ENCODE assay signal across 8 cellular contexts in the genomic region with DNA sequence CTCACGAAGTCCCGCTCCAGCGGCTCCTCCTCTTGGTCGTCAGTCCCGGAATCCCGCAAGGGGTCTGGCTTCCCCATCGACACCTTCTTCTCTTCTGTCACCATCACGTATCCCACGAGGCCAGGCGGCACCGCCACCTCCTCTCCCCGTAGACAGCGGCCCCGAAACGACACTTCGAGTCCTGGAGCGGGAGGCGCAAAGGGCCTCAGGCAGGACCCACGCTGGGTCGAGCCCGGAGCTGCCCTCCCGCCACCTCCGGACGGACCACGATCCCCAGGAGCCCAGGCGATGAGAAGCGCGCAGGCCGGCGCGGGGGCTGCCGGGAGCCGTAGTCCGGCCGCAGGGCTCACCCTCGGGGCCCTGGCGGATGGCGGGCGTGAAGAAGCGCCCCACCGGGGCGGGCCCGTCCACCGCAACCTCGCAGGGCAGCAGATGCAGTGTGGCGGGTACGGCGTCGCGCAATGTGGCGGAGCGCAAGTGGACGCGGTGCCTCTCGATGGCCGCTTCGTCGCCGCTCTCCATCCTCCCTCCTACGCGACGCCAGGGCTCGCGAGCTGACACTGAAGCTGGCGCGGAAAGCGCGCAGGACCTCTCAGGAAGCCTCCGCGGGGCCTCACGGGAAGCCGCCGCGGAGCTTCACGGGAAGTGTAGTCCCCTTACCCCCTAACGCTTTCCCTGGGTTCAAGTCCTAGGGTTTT. TPM values are rescaled to one million over a fixed set of nuclear protein-coding genes. Genes with fewer than 3 reads are reported as not detected.
DNase-seq lines count a peak whose midpoint lies in the region; ATAC-seq and TF ChIP-seq lines count a peak whose summit lies in the region.

A gene (minus strand): TSS at position 562 of the 698 bp plus-strand sequence. CDS start 40 bp downstream, at position 522.

- H3K36me3 ChIP-seq in ascending aorta (peaks cover 38 to 39% of the 10 kb centered on the region in 2 donors), rectal smooth muscle tissue (ENCODE audit: control insufficient read depth, insufficient read depth, low read length) (peaks cover 24% of the 10 kb centered on the region), vagina (peaks cover 0 to 37% of the 10 kb centered on the region in 2 donors)

- TF ChIP-seq POLR2A in vagina (IDR thresholded peaks at IDR 0.05) = peak in 1 of 2 donors; percentile 52

- H3K4me1 ChIP-seq in ascending aorta (peaks cover 5 to 17% of the 10 kb centered on the region in 2 donors), rectal smooth muscle tissue (ENCODE audit: control insufficient read depth, insufficient read depth, low read length) (peaks cover 15% of the 10 kb centered on the region), vagina (peaks cover 25% of the 10 kb centered on the region)

- intact Hi-C loops in ascending aorta (cut with DNase I) (loop anchor here (1.0 kb wide), 2 partner anchors 8 to 98 kb away; a partner anchor contains a TSS), vagina (cut with DNase I) (no loop called here)

- peaks cover 43% of the 10 kb centered on the region for H3K36me3 Mint-ChIP-seq in T-helper 2 cell treated with Interferon-gamma antibody and Interleukin-4, amounts not matched to agents 5 μg/mL and 100 μg/mL, for 36 hours (ENCODE audit: low read depth)

- H3K4me3 ChIP-seq in ascending aorta (peak within 1 kb of the TSS; percentile 65 to 84), rectal smooth muscle tissue (ENCODE audit: low read length) (peak within 1 kb of the TSS; percentile 93), vagina (peak within 1 kb of the TSS; percentile 63 to 68)

- TF ChIP-seq CTCF in GM13976 (IDR thresholded peaks at IDR 0.05; ENCODE audit: borderline replicate concordance, control extremely low read depth, extremely low read depth, insufficient read depth, missing control alignments) = no peak
- TF ChIP-seq CTCF in ascending aorta (IDR thresholded peaks at IDR 0.05) = peak in 1 of 3 experiments; percentile 8
- TF ChIP-seq CTCF in vagina (IDR thresholded peaks at IDR 0.05) = no peak

- no peaks in the 10 kb centered on the region for H3K9me3 Mint-ChIP-seq in T-helper 2 cell treated with Interferon-gamma antibody and Interleukin-4, amounts not matched to agents 5 μg/mL and 100 μg/mL, for 36 hours

- H3K27me3 ChIP-seq in ascending aorta (no peaks in the 10 kb centered on the region), rectal smooth muscle tissue (ENCODE audit: control insufficient read depth, insufficient read depth, low read length) (no peaks in the 10 kb centered on the region), vagina (no peaks in the 10 kb centered on the region)

- H3K27ac Mint-ChIP-seq in T-helper 2 cell treated with Interferon-gamma antibody and Interleukin-4, amounts not matched to agents 5 μg/mL and 100 μg/mL, for 36 hours = peak within 1 kb of the TSS; percentile 79

- H3K4me3 Mint-ChIP-seq in T-helper 2 cell treated with Interferon-gamma antibody and Interleukin-4, amounts not matched to agents 5 μg/mL and 100 μg/mL, for 36 hours = peak within 1 kb of the TSS; percentile 97

- H3K27me3 Mint-ChIP-seq in T-helper 2 cell treated with Interferon-gamma antibody and Interleukin-4, amounts not matched to agents 5 μg/mL and 100 μg/mL, for 36 hours (ENCODE audit: low read depth) = no peaks in the 10 kb centered on the region

- H3K9me3 ChIP-seq in ascending aorta (no peaks in the 10 kb centered on the region), vagina (no peaks in the 10 kb centered on the region)

- peaks cover 21% of the 10 kb centered on the region for H3K4me1 Mint-ChIP-seq in T-helper 2 cell treated with Interferon-gamma antibody and Interleukin-4, amounts not matched to agents 5 μg/mL and 100 μg/mL, for 36 hours (ENCODE audit: low read depth)

- H3K9ac ChIP-seq in rectal smooth muscle tissue (ENCODE audit: low read length) = peak within 1 kb of the TSS; percentile 68

- peak within 1 kb of the TSS; percentile 79 to 86 for H3K27ac ChIP-seq in ascending aorta
- peak within 1 kb of the TSS; percentile 90 for H3K27ac ChIP-seq in rectal smooth muscle tissue (ENCODE audit: low read depth, low read length)
- H3K27ac ChIP-seq in vagina = peak within 1 kb of the TSS; percentile 93

- peak; percentile 95 for DNase-seq in GM13976 (ENCODE audit: low spot score)
- peak; percentile 68 for DNase-seq in NCI-H1694 (lab: John Stamatoyannopoulos, UW)
- peak; percentile 84 for DNase-seq in T-helper 2 cell treated with Interferon-gamma antibody and Interleukin-4, amounts not matched to agents 5 μg/mL and 100 μg/mL, for 36 hours (ENCODE audit: low spot score)
- DNase-seq in ascending aorta (ENCODE audit: low spot score in 2 of 2) = peak; percentile 28 to 90
- DNase-seq in hepatic stellate cell (ENCODE audit: low spot score) = peak; percentile 91
- no peak for DNase-seq in vagina (ENCODE audit: extremely low spot score in 2 of 2)

- in situ Hi-C loops in GM13976 (cut with MboI; ENCODE audit: low sequenced_read_pairs, unreplicated experiment) = loop anchor here (25.0 kb wide), 1 partner anchor 267 kb away; no protein-coding TSS in a partner anchor

- ATAC-seq in HG02840 (IDR thresholded peaks at IDR 0.05; ENCODE audit: low FRiP score, unreplicated experiment) = peak; percentile 68

RNA-seq across cellular contexts. Expression of the gene that starts here (rescaled TPM):
- 155 TPM for total RNA-seq in ascending aorta
- 66.8 TPM for total RNA-seq in vagina

Comparison
In these comparisons a context has a peak if more than half of its experiments do, and no peak if none do; other contexts are left out.
1. DNase-seq: peak in GM13976 (single experiment), NCI-H1694 (single experiment), T-helper 2 cell treated with Interferon-gamma antibody and Interleukin-4, amounts not matched to agents 5 μg/mL and 100 μg/mL, for 36 hours (single experiment), ascending aorta (2 of 2) and hepatic stellate cell (single experiment); none in vagina (0 of 2).
2. Peak in every context shown above with its lines, with median percentiles within 50 percentile points of each other: H3K27ac ChIP-seq and H3K4me3 ChIP-seq.